In the genomic region with DNA sequence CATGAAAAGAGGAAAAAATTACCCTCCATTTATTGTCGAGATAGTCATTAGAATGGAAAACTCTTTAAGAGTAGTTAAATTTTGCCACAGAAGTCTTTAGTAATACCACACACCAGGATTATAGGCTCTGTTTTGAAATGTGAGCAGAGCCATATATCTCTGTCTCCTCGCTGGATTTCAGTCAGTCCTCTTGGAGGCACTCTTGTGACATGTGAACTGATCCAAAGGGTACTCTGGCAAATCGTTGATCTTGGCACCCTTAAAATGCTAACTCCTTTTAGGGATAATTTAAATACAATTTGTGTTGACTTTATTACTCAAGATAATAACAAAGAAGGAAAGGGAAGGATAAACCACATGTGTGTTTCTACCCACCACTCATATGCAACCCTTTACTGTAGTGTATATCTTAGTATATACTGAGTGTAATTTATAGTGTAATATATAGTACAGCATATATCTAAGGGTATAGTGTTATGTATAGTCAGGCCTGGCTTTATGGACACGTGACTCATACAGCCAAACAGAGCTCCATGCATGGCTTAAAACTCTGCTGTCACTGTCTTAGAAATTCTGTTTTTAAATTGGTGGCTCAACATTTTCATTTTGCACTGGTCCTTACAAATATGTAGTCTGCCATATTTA, we compare ENCODE assay signal across 12 cellular contexts. TPM values are rescaled to one million over a fixed set of nuclear protein-coding genes. Genes with fewer than 3 reads are reported as not detected.
DNase-seq lines count a peak whose midpoint lies in the region; TF ChIP-seq lines count a peak whose summit lies in the region.
"Had no signal": no experiment of that assay in that cellular context is flagged by ENCODE, and none has a peak within 500 bp of the region (broad histone marks: within the 10 kb centered on the region; RNA-seq: fewer than 3 reads in every experiment).

No MANE protein-coding gene starts in this region.

- H3K4me3 ChIP-seq in endodermal cell (ENCODE audit: low read length): no peak overlapping the region
- H3K4me3 ChIP-seq in neural cell (ENCODE audit: low read length): no peak overlapping the region

- TF ChIP-seq EP300 in neural cell (conservative IDR thresholded peaks at IDR 0.05; ENCODE audit: poor library complexity, severe bottlenecking): no peak

- no peak overlapping the region for H3K9ac ChIP-seq in endodermal cell (ENCODE audit: extremely low read depth, low read length, poor library complexity, severe bottlenecking)
- no peak overlapping the region for H3K9ac ChIP-seq in neural cell (ENCODE audit: low read length)

- H3K4me2 ChIP-seq in neural cell (ENCODE audit: low read length): no peak overlapping the region

- H3K36me3 Mint-ChIP-seq in endodermal cell (ENCODE audit: low read depth) (peaks cover 5% of the 10 kb centered on the region), endothelial cell (ENCODE audit: low read depth, unreplicated experiment) (peaks cover 7% of the 10 kb centered on the region)
- no peaks in the 10 kb centered on the region for H3K36me3 Mint-ChIP-seq in T-helper 2 cell treated with Interferon-gamma antibody and Interleukin-4, amounts not matched to agents 5 μg/mL and 100 μg/mL, for 36 hours (ENCODE audit: low read depth)

- H3K36me3 ChIP-seq in endodermal cell (ENCODE audit: control insufficient read depth, insufficient read depth, low read length) (no peaks in the 10 kb centered on the region), neural cell (ENCODE audit: insufficient read depth, low read length) (no peaks in the 10 kb centered on the region)

- H3K27me3 Mint-ChIP-seq in endodermal cell (ENCODE audit: insufficient read depth): peaks cover 18% of the 10 kb centered on the region
- peaks cover 28% of the 10 kb centered on the region for H3K27me3 Mint-ChIP-seq in T-helper 2 cell treated with Interferon-gamma antibody and Interleukin-4, amounts not matched to agents 5 μg/mL and 100 μg/mL, for 36 hours (ENCODE audit: low read depth)
- H3K27me3 Mint-ChIP-seq in endothelial cell (ENCODE audit: unreplicated experiment): no peaks in the 10 kb centered on the region

- H3K9me3 ChIP-seq in endodermal cell (ENCODE audit: control insufficient read depth, low read length) (peaks cover 11% of the 10 kb centered on the region), neural cell (ENCODE audit: low read length) (no peaks in the 10 kb centered on the region)

- 50 to 57% methylated on average over 2 to 3 of the region's 4 CpGs for WGBS in endodermal cell (ENCODE audit: insufficient coverage in 1 of 2, insufficient read length in 1 of 2), 2 experiments

- H3K4me3 Mint-ChIP-seq in endodermal cell: no peak overlapping the region
- no peak overlapping the region for H3K4me3 Mint-ChIP-seq in T-helper 2 cell treated with Interferon-gamma antibody and Interleukin-4, amounts not matched to agents 5 μg/mL and 100 μg/mL, for 36 hours
- no peak overlapping the region for H3K4me3 Mint-ChIP-seq in endothelial cell (ENCODE audit: unreplicated experiment)
- H3K4me3 Mint-ChIP-seq: activated CD4-positive, alpha-beta T cell treated with anti-CD3 and anti-CD28 coated beads for 36 hours; central memory CD8-positive, alpha-beta T cell had no signal

- no peaks in the 10 kb centered on the region for H4K20me1 ChIP-seq in neural cell (ENCODE audit: insufficient read depth)

- H2AFZ ChIP-seq in neural cell (ENCODE audit: low read depth, low read length): no peak overlapping the region

- H3K79me2 ChIP-seq in neural cell (replicated peaks; ENCODE audit: insufficient read depth, low read length): no peaks in the 10 kb centered on the region

- no peaks in the 10 kb centered on the region for H3K9me2 ChIP-seq in neural cell (ENCODE audit: insufficient read depth, low read length)

- H3K27ac Mint-ChIP-seq in endodermal cell (no peak overlapping the region), endothelial cell (ENCODE audit: unreplicated experiment) (no peak overlapping the region)
- H3K27ac Mint-ChIP-seq in T-helper 2 cell treated with Interferon-gamma antibody and Interleukin-4, amounts not matched to agents 5 μg/mL and 100 μg/mL, for 36 hours: no peak overlapping the region
- H3K27ac Mint-ChIP-seq: activated CD4-positive, alpha-beta T cell treated with anti-CD3 and anti-CD28 coated beads for 36 hours had no signal

- peak; percentile 70 for TF ChIP-seq CTCF in endodermal cell (conservative IDR thresholded peaks at IDR 0.05)
- peak; percentile 22 for TF ChIP-seq CTCF in neural cell (IDR thresholded peaks at IDR 0.05; ENCODE audit: poor library complexity, severe bottlenecking)
- no peak for TF ChIP-seq CTCF in endothelial cell (IDR thresholded peaks at IDR 0.05; ENCODE audit: unreplicated experiment)

- no peaks in the 10 kb centered on the region for H3F3A ChIP-seq in neural cell (ENCODE audit: insufficient read depth, low read length, poor library complexity, severe bottlenecking)

- peak; percentile 11 for TF ChIP-seq RAD21 in neural cell (conservative IDR thresholded peaks at IDR 0.05)

- no peaks in the 10 kb centered on the region for H3K4me1 ChIP-seq in endodermal cell (ENCODE audit: control insufficient read depth, insufficient read depth, low read length)

- peak; percentile 27 for DNase-seq in H4 (ENCODE audit: low spot score)
- peak; percentile 55 for DNase-seq in NCI-H69 (lab: John Stamatoyannopoulos, UW)
- no peak for DNase-seq in endodermal cell
- DNase-seq in T-helper 2 cell treated with Interferon-gamma antibody and Interleukin-4, amounts not matched to agents 5 μg/mL and 100 μg/mL, for 36 hours (ENCODE audit: low spot score): no peak
- DNase-seq in middle frontal gyrus (ENCODE audit: extremely low spot score, low spot score): no peak
- DNase-seq in midbrain (lab: John Stamatoyannopoulos, UW): no peak
- no peak for DNase-seq in endothelial cell (ENCODE audit: low spot score)
- DNase-seq: activated CD4-positive, alpha-beta T cell treated with anti-CD3 and anti-CD28 coated beads for 36 hours; kidney; stimulated activated CD4-positive, alpha-beta T cell treated with anti-CD3 and anti-CD28 coated beads, Interleukin-2, amount 100 ng/mL, for 48 hours had no signal

- H3K27me3 ChIP-seq in endodermal cell (ENCODE audit: control insufficient read depth, insufficient read depth, low read length, poor library complexity, severe bottlenecking): no peaks in the 10 kb centered on the region
- no peaks in the 10 kb centered on the region for H3K27me3 ChIP-seq in neural cell (ENCODE audit: insufficient read depth, low read depth, low read length)

- no peak overlapping the region for H3K27ac ChIP-seq in endodermal cell (ENCODE audit: low read depth, low read length)
- H3K27ac ChIP-seq in neural cell (ENCODE audit: low read length): no peak overlapping the region

- peaks cover 16% of the 10 kb centered on the region for H3K9me3 Mint-ChIP-seq in endodermal cell
- no peaks in the 10 kb centered on the region for H3K9me3 Mint-ChIP-seq in T-helper 2 cell treated with Interferon-gamma antibody and Interleukin-4, amounts not matched to agents 5 μg/mL and 100 μg/mL, for 36 hours
- H3K9me3 Mint-ChIP-seq in endothelial cell (ENCODE audit: unreplicated experiment): no peaks in the 10 kb centered on the region

- H3K4me1 Mint-ChIP-seq in endodermal cell (no peaks in the 10 kb centered on the region), endothelial cell (ENCODE audit: unreplicated experiment) (no peaks in the 10 kb centered on the region)
- H3K4me1 Mint-ChIP-seq in T-helper 2 cell treated with Interferon-gamma antibody and Interleukin-4, amounts not matched to agents 5 μg/mL and 100 μg/mL, for 36 hours (ENCODE audit: low read depth): no peaks in the 10 kb centered on the region
- H3K4me1 Mint-ChIP-seq: activated CD4-positive, alpha-beta T cell treated with anti-CD3 and anti-CD28 coated beads for 36 hours; central memory CD8-positive, alpha-beta T cell had no signal

TF ChIP-seq in neural cell, 6 proteins besides CTCF, POLR2A, EP300 and RAD21:
- TF ChIP-seq TAF1 (IDR thresholded peaks at IDR 0.05; ENCODE audit: low read depth) (no peak), MXI1 (conservative IDR thresholded peaks at IDR 0.05; ENCODE audit: poor library complexity, severe bottlenecking) (no peak)
- TF ChIP-seq, protein P1, sequence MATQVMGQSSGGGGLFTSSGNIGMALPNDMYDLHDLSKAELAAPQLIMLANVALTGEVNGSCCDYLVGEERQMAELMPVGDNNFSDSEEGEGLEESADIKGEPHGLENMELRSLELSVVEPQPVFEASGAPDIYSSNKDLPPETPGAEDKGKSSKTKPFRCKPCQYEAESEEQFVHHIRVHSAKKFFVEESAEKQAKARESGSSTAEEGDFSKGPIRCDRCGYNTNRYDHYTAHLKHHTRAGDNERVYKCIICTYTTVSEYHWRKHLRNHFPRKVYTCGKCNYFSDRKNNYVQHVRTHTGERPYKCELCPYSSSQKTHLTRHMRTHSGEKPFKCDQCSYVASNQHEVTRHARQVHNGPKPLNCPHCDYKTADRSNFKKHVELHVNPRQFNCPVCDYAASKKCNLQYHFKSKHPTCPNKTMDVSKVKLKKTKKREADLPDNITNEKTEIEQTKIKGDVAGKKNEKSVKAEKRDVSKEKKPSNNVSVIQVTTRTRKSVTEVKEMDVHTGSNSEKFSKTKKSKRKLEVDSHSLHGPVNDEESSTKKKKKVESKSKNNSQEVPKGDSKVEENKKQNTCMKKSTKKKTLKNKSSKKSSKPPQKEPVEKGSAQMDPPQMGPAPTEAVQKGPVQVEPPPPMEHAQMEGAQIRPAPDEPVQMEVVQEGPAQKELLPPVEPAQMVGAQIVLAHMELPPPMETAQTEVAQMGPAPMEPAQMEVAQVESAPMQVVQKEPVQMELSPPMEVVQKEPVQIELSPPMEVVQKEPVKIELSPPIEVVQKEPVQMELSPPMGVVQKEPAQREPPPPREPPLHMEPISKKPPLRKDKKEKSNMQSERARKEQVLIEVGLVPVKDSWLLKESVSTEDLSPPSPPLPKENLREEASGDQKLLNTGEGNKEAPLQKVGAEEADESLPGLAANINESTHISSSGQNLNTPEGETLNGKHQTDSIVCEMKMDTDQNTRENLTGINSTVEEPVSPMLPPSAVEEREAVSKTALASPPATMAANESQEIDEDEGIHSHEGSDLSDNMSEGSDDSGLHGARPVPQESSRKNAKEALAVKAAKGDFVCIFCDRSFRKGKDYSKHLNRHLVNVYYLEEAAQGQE (IDR thresholded peaks at IDR 0.05; ENCODE audit: borderline replicate concordance): no peak

RNA-seq across cellular contexts. Expression of a gene that starts 12.3 kb away (rescaled TPM):
- total RNA-seq in H4 (2014; rRNA removed; shearing (Covaris generic)): 15.2 and 19.5 TPM in 2 replicates
- total RNA-seq in endodermal cell: 10 to 100 TPM; 65.2 to 73.0 TPM
- 33.9 TPM for polyA plus RNA-seq in endodermal cell (2013, experiment 1 of 2)
- polyA plus RNA-seq in endodermal cell (2013, experiment 2 of 2): 32.1 TPM
- polyA plus RNA-seq in neural cell: 20.7 and 23.1 TPM in 2 replicates
- 49.2 and 56.7 TPM in 2 replicates for polyA minus RNA-seq in neural cell
- total RNA-seq in endothelial cell (ENCODE audit: unreplicated experiment): 57.1 TPM

Comparison
In these comparisons a context has a peak if more than half of its experiments do, and no peak if none do; other contexts are left out.
1. DNase-seq: peak in H4 (single experiment) and NCI-H69 (single experiment); none in endodermal cell (single experiment), T-helper 2 cell treated with Interferon-gamma antibody and Interleukin-4, amounts not matched to agents 5 μg/mL and 100 μg/mL, for 36 hours (single experiment), middle frontal gyrus (single experiment), midbrain (single experiment) and endothelial cell (single experiment).